1 cellular context compared by ENCODE assay signal in genomic region chr19:51354742-51355148, GRCh38.
TF ChIP-seq lines count a peak whose summit lies in the region.

No MANE protein-coding gene starts in this region.

TF ChIP-seq in HepG2, 621 proteins besides CTCF, POLR2A, EP300 and RAD21 (continued from another document and continues in another):
- no peak for TF ChIP-seq SETDB1 (CRISPR knock-in tag; IDR thresholded peaks at IDR 0.05; ENCODE audit: borderline replicate concordance)
- no peak for TF ChIP-seq SRSF1 (optimal IDR thresholded peaks at IDR 0.05; ENCODE audit: low read depth, low read length)
- TF ChIP-seq ZSCAN12 (CRISPR knock-in tag; IDR thresholded peaks at IDR 0.05): no peak
- TF ChIP-seq KAT7 (CRISPR knock-in tag; IDR thresholded peaks at IDR 0.05; ENCODE audit: borderline replicate concordance): no peak
- no peak; a peak in 1 of 4 replicates for TF ChIP-seq KLF16 (CRISPR knock-in tag; IDR thresholded peaks at IDR 0.05)
- no peak for TF ChIP-seq PAWR (CRISPR knock-in tag; IDR thresholded peaks at IDR 0.05; ENCODE audit: borderline replicate concordance)
- TF ChIP-seq ZNF451 (CRISPR knock-in tag; IDR thresholded peaks at IDR 0.05): no peak
- TF ChIP-seq ZNF564 (CRISPR knock-in tag; IDR thresholded peaks at IDR 0.05): no peak
- TF ChIP-seq TAF15 (IDR thresholded peaks at IDR 0.05; ENCODE audit: low read depth, low read length, poor library complexity, severe bottlenecking): no peak
- no peak for TF ChIP-seq E2F1 (CRISPR knock-in tag; IDR thresholded peaks at IDR 0.05)
- TF ChIP-seq THAP11 (CRISPR knock-in tag; IDR thresholded peaks at IDR 0.05): peak; percentile 41; the same call in 1 of the 2 replicates
- TF ChIP-seq ZNF142 (CRISPR knock-in tag; IDR thresholded peaks at IDR 0.05): no peak
- TF ChIP-seq DR1 (CRISPR knock-in tag; IDR thresholded peaks at IDR 0.05): no peak
- TF ChIP-seq XRCC5 (optimal IDR thresholded peaks at IDR 0.05; ENCODE audit: low read length): peak; percentile 5
- TF ChIP-seq CEBPZ (IDR thresholded peaks at IDR 0.05; ENCODE audit: low read length): no peak
- TF ChIP-seq ZNF749 (CRISPR knock-in tag; IDR thresholded peaks at IDR 0.05; ENCODE audit: borderline replicate concordance): no peak
- TF ChIP-seq ZNF441 (CRISPR knock-in tag; IDR thresholded peaks at IDR 0.05; ENCODE audit: borderline replicate concordance): no peak
- no peak for TF ChIP-seq YEATS2 (CRISPR knock-in tag; IDR thresholded peaks at IDR 0.05; ENCODE audit: borderline replicate concordance)
- TF ChIP-seq STAG1 (CRISPR knock-in tag; IDR thresholded peaks at IDR 0.05): no peak
- no peak for TF ChIP-seq SYNCRIP (IDR thresholded peaks at IDR 0.05; ENCODE audit: insufficient read depth, low read depth, low read length)
- TF ChIP-seq BCLAF1 (IDR thresholded peaks at IDR 0.05): no peak
- TF ChIP-seq HMGXB4 (CRISPR knock-in tag; IDR thresholded peaks at IDR 0.05; ENCODE audit: borderline replicate concordance in 1 of 2, low read depth in 1 of 2): no peak
- TF ChIP-seq PCBP1 (IDR thresholded peaks at IDR 0.05; ENCODE audit: borderline replicate concordance, low read depth, low read length): no peak
- TF ChIP-seq ZXDC (CRISPR knock-in tag; IDR thresholded peaks at IDR 0.05): no peak
- TF ChIP-seq BHLHE40 (IDR thresholded peaks at IDR 0.05; ENCODE audit: low read length): peak; percentile 77
- no peak for TF ChIP-seq ELK4 (CRISPR knock-in tag; IDR thresholded peaks at IDR 0.05; ENCODE audit: borderline replicate concordance)
- TF ChIP-seq MNT (IDR thresholded peaks at IDR 0.05): no peak
- TF ChIP-seq TEAD2 (CRISPR knock-in tag; IDR thresholded peaks at IDR 0.05): no peak
- peak; percentile 59 for TF ChIP-seq SAP130 (CRISPR knock-in tag; IDR thresholded peaks at IDR 0.05; ENCODE audit: low read depth)
- no peak for TF ChIP-seq ZNF704 (CRISPR knock-in tag; IDR thresholded peaks at IDR 0.05; ENCODE audit: borderline replicate concordance)
- TF ChIP-seq IKZF5 (CRISPR knock-in tag; IDR thresholded peaks at IDR 0.05): peak; percentile 68; the same call in 1 of the 2 replicates
- no peak; the same call in none of the 2 replicates for TF ChIP-seq ZBTB7A (CRISPR knock-in tag; IDR thresholded peaks at IDR 0.05)
